ENCODE assay signal across 12 cellular contexts in genomic region chr4:38322709-38323108, GRCh38.
A peak's percentile ranks its signal among the peaks of the same experiment; 100 is the strongest.
DNase-seq lines count a peak whose midpoint lies in the region; ATAC-seq, FAIRE-seq and TF ChIP-seq lines count a peak whose summit lies in the region.
"Had no signal": no experiment of that assay in that cellular context is flagged by ENCODE, and none has a peak within 500 bp of the region (broad histone marks: within the 10 kb centered on the region; RNA-seq: fewer than 3 reads in every experiment).

No MANE protein-coding gene starts in this region.

- TF ChIP-seq CTCF in heart right ventricle (IDR thresholded peaks at IDR 0.05) (no peak), foreskin fibroblast (IDR thresholded peaks at IDR 0.05; ENCODE audit: low read depth, low read length) (no peak)

- no peaks in the 10 kb centered on the region for H3K27me3 ChIP-seq in heart right ventricle

- no peak for FAIRE-seq in urothelium cell line (lab: Jason Lieb, UNC)

- H3K36me3 ChIP-seq in heart right ventricle, result no peaks in the 10 kb centered on the region

- intact Hi-C loops in heart right ventricle (cut with DNase I) (loop anchor here in 5 of 10 donors (5.0 to 10.0 kb wide), 7 partner anchors 45 to 410 kb away; no protein-coding TSS in a partner anchor), Right ventricle myocardium inferior (cut with DNase I) (no loop called here)

- peaks cover 6 to 45% (median 26%) of the 10 kb centered on the region in 9 donors for H3K4me1 ChIP-seq in heart right ventricle

- 53 to 60% methylated on average over 4 of the region's 4 CpGs for WGBS in heart right ventricle, 2 donors

- peak in 1 of 8 donors; percentile 49 for ATAC-seq in heart right ventricle
- no peak for ATAC-seq in Right ventricle myocardium inferior
- ATAC-seq in SK-N-SH treated with all-trans-retinoic acid at 6 μM for 48 hours, result no peak

- H3K4me3 ChIP-seq in heart right ventricle, result no peak overlapping the region
- no peak overlapping the region for H3K4me3 ChIP-seq in foreskin fibroblast (ENCODE audit: low read depth in 1 of 2, low read length in 2 of 2)

- DNase-seq in heart right ventricle (peak; percentile 40), Right ventricle myocardium inferior (ENCODE audit: missing footprints) (no peak), SW480 (ENCODE audit: low spot score) (peak; percentile 55), foreskin fibroblast (peak; percentile 60 to 86), urothelium cell line (ENCODE audit: low spot score) (peak; percentile 82), DMS153 treated with DMSO at 0.1 percent for 48 hours (lab: John Stamatoyannopoulos, UW; ENCODE audit: unreplicated experiment) (no peak), OCI-M2 (lab: John Stamatoyannopoulos, UW; ENCODE audit: unreplicated experiment) (no peak)
- DNase-seq: AML-193; NCI-H82; stimulated activated CD4-positive, alpha-beta T cell treated with anti-CD3 and anti-CD28 coated beads, Interleukin-12 subunit alpha, Interleukin-12 subunit beta, amount 100 ng/mL, for 4 hours; stimulated activated naive CD4-positive, alpha-beta T cell treated with Interleukin-2 at 50 U/mL for 16 hours had no signal

- peaks cover 0 to 5% (median 0%) of the 10 kb centered on the region in 11 donors for H3K9me3 ChIP-seq in heart right ventricle

- H3K27ac ChIP-seq in heart right ventricle, result peak overlapping the region in 1 of 10 donors; percentile 54

TF ChIP-seq in SK-N-SH treated with all-trans-retinoic acid at 6 μM for 48 hours, 23 proteins besides CTCF, POLR2A, EP300 and RAD21:
- TF ChIP-seq CREB5 (CRISPR knock-in tag; IDR thresholded peaks at IDR 0.05; ENCODE audit: low read depth), result no peak
- no peak for TF ChIP-seq BACH2 (CRISPR knock-in tag; IDR thresholded peaks at IDR 0.05; ENCODE audit: borderline replicate concordance)
- no peak for TF ChIP-seq ESRRG (CRISPR knock-in tag; IDR thresholded peaks at IDR 0.05)
- TF ChIP-seq, protein P1, sequence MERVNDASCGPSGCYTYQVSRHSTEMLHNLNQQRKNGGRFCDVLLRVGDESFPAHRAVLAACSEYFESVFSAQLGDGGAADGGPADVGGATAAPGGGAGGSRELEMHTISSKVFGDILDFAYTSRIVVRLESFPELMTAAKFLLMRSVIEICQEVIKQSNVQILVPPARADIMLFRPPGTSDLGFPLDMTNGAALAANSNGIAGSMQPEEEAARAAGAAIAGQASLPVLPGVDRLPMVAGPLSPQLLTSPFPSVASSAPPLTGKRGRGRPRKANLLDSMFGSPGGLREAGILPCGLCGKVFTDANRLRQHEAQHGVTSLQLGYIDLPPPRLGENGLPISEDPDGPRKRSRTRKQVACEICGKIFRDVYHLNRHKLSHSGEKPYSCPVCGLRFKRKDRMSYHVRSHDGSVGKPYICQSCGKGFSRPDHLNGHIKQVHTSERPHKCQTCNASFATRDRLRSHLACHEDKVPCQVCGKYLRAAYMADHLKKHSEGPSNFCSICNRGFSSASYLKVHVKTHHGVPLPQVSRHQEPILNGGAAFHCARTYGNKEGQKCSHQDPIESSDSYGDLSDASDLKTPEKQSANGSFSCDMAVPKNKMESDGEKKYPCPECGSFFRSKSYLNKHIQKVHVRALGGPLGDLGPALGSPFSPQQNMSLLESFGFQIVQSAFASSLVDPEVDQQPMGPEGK (CRISPR knock-in tag; IDR thresholded peaks at IDR 0.05; ENCODE audit: borderline replicate concordance), result no peak
- TF ChIP-seq GLIS3 (CRISPR knock-in tag; IDR thresholded peaks at IDR 0.05), result no peak
- no peak for TF ChIP-seq OSR1 (CRISPR knock-in tag; IDR thresholded peaks at IDR 0.05)
- no peak for TF ChIP-seq TOX (CRISPR knock-in tag; IDR thresholded peaks at IDR 0.05; ENCODE audit: borderline replicate concordance)
- no peak for TF ChIP-seq TCF4 (CRISPR knock-in tag; IDR thresholded peaks at IDR 0.05; ENCODE audit: borderline replicate concordance)

Comparison
In these comparisons a context has a peak if more than half of its experiments do, and no peak if none do; other contexts are left out.
1. DNase-seq: peak in heart right ventricle (2 of 2), SW480 (single experiment), foreskin fibroblast (2 of 2) and urothelium cell line (single experiment); none in Right ventricle myocardium inferior (single experiment), DMS153 treated with DMSO at 0.1 percent for 48 hours (single experiment) and OCI-M2 (single experiment).